ENCODE assay signal across 8 cellular contexts in genomic region chr11:67371549-67372231, GRCh38. TPM values are rescaled to one million over a fixed set of nuclear protein-coding genes. Genes with fewer than 3 reads are reported as not detected.
DNase-seq lines count a peak whose midpoint lies in the region; ATAC-seq and TF ChIP-seq lines count a peak whose summit lies in the region.

No MANE protein-coding gene starts in this region.

- BruUV-seq in Panc1 (replicated peaks; lab: Mats Ljungman, UMichigan) = no TSS peak

- intact Hi-C loops in Panc1 (cut with micrococcal nuclease; ENCODE audit: unreplicated experiment) (no loop called here), left lung (cut with DNase I) (no loop called here), transverse colon (cut with DNase I; ENCODE audit: low total_unique reads) (no loop called here), lower leg skin (cut with DNase I; ENCODE audit: low total_unique reads) (no loop called here)

- no peaks in the 10 kb centered on the region for H3K9me3 Mint-ChIP-seq in activated CD8-positive, alpha-beta memory T cell treated with anti-CD3 and anti-CD28 coated beads, Interleukin-2, amount 10 ng/mL, durations not matched to agents 7 days and 5 days (ENCODE audit: low read depth)

- 12 to 22% methylated on average over 12 to 17 of the region's 18 CpGs for WGBS in transverse colon (ENCODE audit: low coverage in 1 of 2), 2 donors
- WGBS in lower leg skin, 2 donors = 25 to 27% methylated on average over 17 to 18 of the region's 18 CpGs

- peak overlapping the region; percentile 88 for H3K27ac ChIP-seq in Panc1 (ENCODE audit: low read length)
- H3K27ac ChIP-seq in left lung = peak overlapping the region; percentile 85 to 89
- peak overlapping the region; percentile 90 to 96 (median 95) for H3K27ac ChIP-seq in transverse colon

- no peaks in the 10 kb centered on the region for H3K36me3 Mint-ChIP-seq in activated CD8-positive, alpha-beta memory T cell treated with anti-CD3 and anti-CD28 coated beads, Interleukin-2, amount 10 ng/mL, durations not matched to agents 7 days and 5 days

- peak overlapping the region; percentile 44 for H3K4me3 Mint-ChIP-seq in activated CD8-positive, alpha-beta memory T cell treated with anti-CD3 and anti-CD28 coated beads, Interleukin-2, amount 10 ng/mL, durations not matched to agents 7 days and 5 days

- H3K27me3 ChIP-seq in Panc1 (ENCODE audit: control insufficient read depth, insufficient read depth, low read length) (no peaks in the 10 kb centered on the region), left lung (no peaks in the 10 kb centered on the region), transverse colon (no peaks in the 10 kb centered on the region)

- no peak for TF ChIP-seq EP300 in transverse colon (IDR thresholded peaks at IDR 0.05; ENCODE audit: low read depth)

- no peaks in the 10 kb centered on the region for H3K9me3 ChIP-seq in Panc1 (ENCODE audit: control insufficient read depth, insufficient read depth, low read depth, low read length)
- no peaks in the 10 kb centered on the region for H3K9me3 ChIP-seq in left lung
- no peaks in the 10 kb centered on the region for H3K9me3 ChIP-seq in transverse colon

- H3K36me3 ChIP-seq in Panc1 (ENCODE audit: control insufficient read depth, insufficient read depth, low read length) (no peaks in the 10 kb centered on the region; the same call in 1 of the 2 replicates), left lung (no peaks in the 10 kb centered on the region), transverse colon (no peaks in the 10 kb centered on the region)

- in situ Hi-C loops in Panc1 (cut with HindIII; ENCODE audit: low pct_unique_long_range_greater_than_20kb, low sequenced_read_pairs) (no loop called here), transverse colon (cut with MboI; ENCODE audit: low pct_ligation_motif_present in 1 of 4, low pct_unique_long_range_greater_than_20kb in 1 of 4, low sequenced_read_pairs in 3 of 4) (no loop called here)

- H3K4me1 ChIP-seq in Panc1 (ENCODE audit: control insufficient read depth, insufficient read depth, low read length) (peaks cover 60% of the 10 kb centered on the region), left lung (peaks cover 28 to 82% of the 10 kb centered on the region in 2 donors), transverse colon (peaks cover 19 to 65% (median 61%) of the 10 kb centered on the region in 4 donors)

- H3K4me1 Mint-ChIP-seq in activated CD8-positive, alpha-beta memory T cell treated with anti-CD3 and anti-CD28 coated beads, Interleukin-2, amount 10 ng/mL, durations not matched to agents 7 days and 5 days = peaks cover 50% of the 10 kb centered on the region

- POLR2A ChIA-PET in Panc1 (lab: Charles Lee) = no interaction called here

- peaks cover 60% of the 10 kb centered on the region for H3K27me3 Mint-ChIP-seq in activated CD8-positive, alpha-beta memory T cell treated with anti-CD3 and anti-CD28 coated beads, Interleukin-2, amount 10 ng/mL, durations not matched to agents 7 days and 5 days

- TF ChIP-seq CTCF in Panc1 (IDR thresholded peaks at IDR 0.05) = peak; percentile 61
- TF ChIP-seq CTCF in left lung (IDR thresholded peaks at IDR 0.05) = peak in 1 of 2 donors; percentile 54
- TF ChIP-seq CTCF in transverse colon (IDR thresholded peaks at IDR 0.05) = peak; percentile 38 to 75 (median 53)
- TF ChIP-seq CTCF in omental fat pad (IDR thresholded peaks at IDR 0.05) = peak in 1 of 3 donors; percentile 7
- peak in 1 of 3 donors; percentile 31 for TF ChIP-seq CTCF in lower leg skin (IDR thresholded peaks at IDR 0.05)

- H3K27ac Mint-ChIP-seq in activated CD8-positive, alpha-beta memory T cell treated with anti-CD3 and anti-CD28 coated beads, Interleukin-2, amount 10 ng/mL, durations not matched to agents 7 days and 5 days = no peak overlapping the region

- H3K4me3 ChIP-seq in Panc1 (ENCODE audit: low read depth in 2 of 2, low read length in 2 of 2) (peak overlapping the region; percentile 65 to 69), left lung (peak overlapping the region; percentile 46 to 68), transverse colon (peak overlapping the region in 3 of 4 donors; percentile 78 to 94 (median 90)), lower leg skin (ENCODE audit: low read depth, poor library complexity, severe bottlenecking) (no peak overlapping the region)

- ATAC-seq in activated CD8-positive, alpha-beta memory T cell treated with anti-CD3 and anti-CD28 coated beads, Interleukin-2, amount 10 ng/mL, durations not matched to agents 7 days and 5 days = no peak
- ATAC-seq in Panc1 (peak; percentile 48), left lung (peak; percentile 14), omental fat pad (ENCODE audit: low FRiP score) (no peak)

- TF ChIP-seq POLR2A in transverse colon (IDR thresholded peaks at IDR 0.05) (no peak), lower leg skin (IDR thresholded peaks at IDR 0.05) (no peak)

- no peak for DNase-seq in activated CD8-positive, alpha-beta memory T cell treated with anti-CD3 and anti-CD28 coated beads, Interleukin-2, amount 10 ng/mL, durations not matched to agents 7 days and 5 days
- DNase-seq in activated CD8-positive, alpha-beta memory T cell treated with anti-CD3 and anti-CD28 coated beads, Interleukin-2, amount 50 U/mL, for 48 hours = no peak
- DNase-seq in Panc1 (ENCODE audit: low read depth, low spot score) (no peak), cerebellar cortex (ENCODE audit: low spot score) (peak; percentile 54), left lung (no peak), transverse colon (no peak), omental fat pad (ENCODE audit: low spot score) (no peak), lower leg skin (ENCODE audit: low spot score in 2 of 2) (no peak)

- CTCF ChIA-PET in activated CD8-positive, alpha-beta memory T cell treated with anti-CD3 and anti-CD28 coated beads, Interleukin-2, amount 10 ng/mL, durations not matched to agents 7 days and 5 days (lab: Charles Lee) = interaction anchor here (1.0 to 32.6 kb wide), 5 partner anchors 5 to 32 kb away, joined by 3 to 1153 read pairs (median 24); partner anchors contain the start of genes CLCF1, POLD4 and RAD9A
- CTCF ChIA-PET in Panc1 (lab: Charles Lee) = interaction anchor here (0.6 to 6.9 kb wide), 7 partner anchors 9 to 54 kb away, joined by 4 to 58 read pairs (median 5); partner anchors contain the start of genes POLD4 and PPP1CA

RNA-seq across cellular contexts. Expression of gene CLCF1, which starts 1.7 kb away (rescaled TPM):
- total RNA-seq in activated CD8-positive, alpha-beta memory T cell treated with anti-CD3 and anti-CD28 coated beads, Interleukin-2, amount 10 ng/mL, durations not matched to agents 7 days and 5 days = 1 to 10 TPM in 1 of 2 experiments, under 1 TPM in 1; 0.76 to 1.9 TPM
- total RNA-seq in Panc1 (2021; ENCODE audit: unreplicated experiment) = 9.3 TPM
- 9.0 TPM for polyA plus RNA-seq in Panc1 (2012; ENCODE audit: insufficient read length)
- total RNA-seq in left lung = 1 to 10 TPM; 7.3 to 9.2 TPM
- total RNA-seq in transverse colon = 10 to 100 TPM in 1 of 4 donors, 1 to 10 TPM in 3; 1.8 to 46.4 (median 5.8) TPM
- 10 to 100 TPM in 3 of 4 donors, 1 to 10 TPM in 1; 4.1 to 51.4 (median 25.1) TPM for total RNA-seq in omental fat pad
- 1 to 10 TPM; 2.2 to 3.3 (median 2.5) TPM for total RNA-seq in lower leg skin

RNA-seq across cellular contexts. Expression of gene POLD4, which starts 18.3 kb away (rescaled TPM):
- total RNA-seq in activated CD8-positive, alpha-beta memory T cell treated with anti-CD3 and anti-CD28 coated beads, Interleukin-2, amount 10 ng/mL, durations not matched to agents 7 days and 5 days = 10 to 100 TPM; 36.5 to 49.6 TPM
- 78.7 TPM for total RNA-seq in Panc1 (2021; ENCODE audit: unreplicated experiment)
- 119 TPM for polyA plus RNA-seq in Panc1 (2012; ENCODE audit: insufficient read length)
- total RNA-seq in left lung = 10 to 100 TPM; 67.7 to 77.3 TPM
- 100 to 1,000 TPM; 261 to 372 (median 319) TPM for total RNA-seq in transverse colon
- 100 to 1,000 TPM in 1 of 4 donors, 10 to 100 TPM in 3; 67.5 to 141 (median 81.9) TPM for total RNA-seq in omental fat pad
- 100 to 1,000 TPM in 1 of 4 donors, 10 to 100 TPM in 3; 82.3 to 126 (median 86.4) TPM for total RNA-seq in lower leg skin

RNA-seq across cellular contexts. Expression of gene RAD9A, which starts 20.1 kb away (rescaled TPM):
- total RNA-seq in activated CD8-positive, alpha-beta memory T cell treated with anti-CD3 and anti-CD28 coated beads, Interleukin-2, amount 10 ng/mL, durations not matched to agents 7 days and 5 days = 10 to 100 TPM; 49.6 to 80.5 TPM
- total RNA-seq in Panc1 (2021; ENCODE audit: unreplicated experiment) (33.1 TPM), left lung (10 to 100 TPM; 18.4 to 21.5 TPM), transverse colon (100 to 1,000 TPM in 2 of 4 donors, 10 to 100 TPM in 2; 37.8 to 470 (median 95.3) TPM), omental fat pad (10 to 100 TPM in 2 of 4 donors, 1 to 10 TPM in 2; 5.5 to 18.0 (median 10.4) TPM), lower leg skin (10 to 100 TPM; 24.9 to 28.5 (median 27.2) TPM)
- polyA plus RNA-seq in Panc1 (2012; ENCODE audit: insufficient read length) = 24.4 TPM

RNA-seq across cellular contexts. Expression of gene PPP1CA, which starts 30.0 kb away (rescaled TPM):
- 100 to 1,000 TPM; 309 to 360 TPM for total RNA-seq in activated CD8-positive, alpha-beta memory T cell treated with anti-CD3 and anti-CD28 coated beads, Interleukin-2, amount 10 ng/mL, durations not matched to agents 7 days and 5 days
- total RNA-seq in Panc1 (2021; ENCODE audit: unreplicated experiment) (361 TPM), left lung (100 to 1,000 TPM; 138 to 173 TPM), transverse colon (100 to 1,000 TPM in 3 of 4 donors, 10 to 100 TPM in 1; 83.0 to 251 (median 163) TPM), omental fat pad (100 to 1,000 TPM in 2 of 4 donors, 10 to 100 TPM in 2; 91.9 to 110 (median 97.6) TPM), lower leg skin (100 to 1,000 TPM; 101 to 160 (median 143) TPM)
- 412 TPM for polyA plus RNA-seq in Panc1 (2012; ENCODE audit: insufficient read length)

RNA-seq across cellular contexts. Expression of gene TBC1D10C, which starts 32.2 kb away (rescaled TPM):
- total RNA-seq in activated CD8-positive, alpha-beta memory T cell treated with anti-CD3 and anti-CD28 coated beads, Interleukin-2, amount 10 ng/mL, durations not matched to agents 7 days and 5 days = 100 to 1,000 TPM; 278 to 312 TPM
- total RNA-seq in Panc1 (2021; ENCODE audit: unreplicated experiment) (0.33 TPM), left lung (10 to 100 TPM in 1 of 2 donors, 1 to 10 TPM in 1; 8.0 to 15.5 TPM), transverse colon (10 to 100 TPM in 2 of 4 donors, 1 to 10 TPM in 2; 1.2 to 17.2 (median 7.4) TPM), omental fat pad (1 to 10 TPM; 1.6 to 7.1 (median 3.4) TPM), lower leg skin (1 to 10 TPM in 2 of 4 donors, under 1 TPM in 2; 0.71 to 1.3 (median 0.97) TPM)
- 0.68 TPM for polyA plus RNA-seq in Panc1 (2012; ENCODE audit: insufficient read length)

Comparison
In these comparisons a context has a peak if more than half of its experiments do, and no peak if none do; other contexts are left out.
1. ATAC-seq: peak in Panc1 (single experiment) and left lung (single experiment); none in activated CD8-positive, alpha-beta memory T cell treated with anti-CD3 and anti-CD28 coated beads, Interleukin-2, amount 10 ng/mL, durations not matched to agents 7 days and 5 days (single experiment) and omental fat pad (single experiment).
2. Peak in every context shown above with its lines, with median percentiles within 50 percentile points of each other: H3K27ac ChIP-seq.